In the genomic region with DNA sequence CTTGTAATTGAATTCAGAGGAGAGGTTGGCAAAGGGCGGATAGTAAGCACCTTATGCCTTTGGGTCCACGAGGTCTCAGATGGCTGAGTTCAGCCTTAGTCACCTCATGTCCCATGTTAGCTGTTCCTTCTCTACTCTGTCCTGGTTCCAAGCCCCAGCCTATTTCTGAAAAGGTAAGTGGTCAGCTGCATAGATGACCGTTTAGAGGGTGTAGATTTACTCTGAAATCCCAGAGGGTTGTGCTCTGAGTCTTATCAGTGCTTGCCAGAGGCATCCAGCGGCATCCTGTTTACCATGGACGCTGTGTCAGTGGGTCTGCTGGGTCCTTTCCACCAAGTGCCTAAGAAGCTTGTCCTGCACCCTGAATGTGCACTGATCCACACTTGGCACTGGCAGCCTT, we compare ENCODE assay signal across 1 cellular context.
A peak's percentile ranks its signal among the peaks of the same experiment; 100 is the strongest.
TF ChIP-seq lines count a peak whose summit lies in the region.

No MANE protein-coding gene starts in this region.

TF ChIP-seq in K562, 482 proteins besides CTCF, POLR2A, EP300 and RAD21 (continued from another document and continues in another):
- TF ChIP-seq CREB3L1 (IDR thresholded peaks at IDR 0.05; ENCODE audit: borderline replicate concordance, low read depth): 0 out of 2 replicates have a peak, but pooled peaks have one; percentile 34
- no peak for TF ChIP-seq RB1 (IDR thresholded peaks at IDR 0.05; ENCODE audit: low read depth)
- TF ChIP-seq ZNF436 (CRISPR knock-in tag; IDR thresholded peaks at IDR 0.05): no peak
- no peak for TF ChIP-seq ETS2 (tag; IDR thresholded peaks at IDR 0.05; ENCODE audit: borderline replicate concordance, poor library complexity, severe bottlenecking)
- no peak for TF ChIP-seq ZEB2 (IDR thresholded peaks at IDR 0.05)
- no peak for TF ChIP-seq ZNF717 (CRISPR knock-in tag; IDR thresholded peaks at IDR 0.05)
- TF ChIP-seq ZNF280A (IDR thresholded peaks at IDR 0.05; ENCODE audit: low read depth, partially characterized antibody): no peak
- TF ChIP-seq SP2 (IDR thresholded peaks at IDR 0.05; ENCODE audit: extremely low read depth, low read depth, low read length, poor library complexity, severe bottlenecking): no peak
- no peak for TF ChIP-seq ZBTB12 (CRISPR knock-in tag; IDR thresholded peaks at IDR 0.05)
- TF ChIP-seq CEBPG (CRISPR knock-in tag; IDR thresholded peaks at IDR 0.05): no peak
- TF ChIP-seq CEBPG (tag; conservative IDR thresholded peaks at IDR 0.05 in 1 of 2, IDR thresholded peaks at IDR 0.05 in 1 of 2): no peak
- TF ChIP-seq, protein P1, sequence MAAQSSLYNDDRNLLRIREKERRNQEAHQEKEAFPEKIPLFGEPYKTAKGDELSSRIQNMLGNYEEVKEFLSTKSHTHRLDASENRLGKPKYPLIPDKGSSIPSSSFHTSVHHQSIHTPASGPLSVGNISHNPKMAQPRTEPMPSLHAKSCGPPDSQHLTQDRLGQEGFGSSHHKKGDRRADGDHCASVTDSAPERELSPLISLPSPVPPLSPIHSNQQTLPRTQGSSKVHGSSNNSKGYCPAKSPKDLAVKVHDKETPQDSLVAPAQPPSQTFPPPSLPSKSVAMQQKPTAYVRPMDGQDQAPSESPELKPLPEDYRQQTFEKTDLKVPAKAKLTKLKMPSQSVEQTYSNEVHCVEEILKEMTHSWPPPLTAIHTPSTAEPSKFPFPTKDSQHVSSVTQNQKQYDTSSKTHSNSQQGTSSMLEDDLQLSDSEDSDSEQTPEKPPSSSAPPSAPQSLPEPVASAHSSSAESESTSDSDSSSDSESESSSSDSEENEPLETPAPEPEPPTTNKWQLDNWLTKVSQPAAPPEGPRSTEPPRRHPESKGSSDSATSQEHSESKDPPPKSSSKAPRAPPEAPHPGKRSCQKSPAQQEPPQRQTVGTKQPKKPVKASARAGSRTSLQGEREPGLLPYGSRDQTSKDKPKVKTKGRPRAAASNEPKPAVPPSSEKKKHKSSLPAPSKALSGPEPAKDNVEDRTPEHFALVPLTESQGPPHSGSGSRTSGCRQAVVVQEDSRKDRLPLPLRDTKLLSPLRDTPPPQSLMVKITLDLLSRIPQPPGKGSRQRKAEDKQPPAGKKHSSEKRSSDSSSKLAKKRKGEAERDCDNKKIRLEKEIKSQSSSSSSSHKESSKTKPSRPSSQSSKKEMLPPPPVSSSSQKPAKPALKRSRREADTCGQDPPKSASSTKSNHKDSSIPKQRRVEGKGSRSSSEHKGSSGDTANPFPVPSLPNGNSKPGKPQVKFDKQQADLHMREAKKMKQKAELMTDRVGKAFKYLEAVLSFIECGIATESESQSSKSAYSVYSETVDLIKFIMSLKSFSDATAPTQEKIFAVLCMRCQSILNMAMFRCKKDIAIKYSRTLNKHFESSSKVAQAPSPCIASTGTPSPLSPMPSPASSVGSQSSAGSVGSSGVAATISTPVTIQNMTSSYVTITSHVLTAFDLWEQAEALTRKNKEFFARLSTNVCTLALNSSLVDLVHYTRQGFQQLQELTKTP (IDR thresholded peaks at IDR 0.05; ENCODE audit: low read depth in 1 of 2, partially characterized antibody in 2 of 2): no peak
- no peak for TF ChIP-seq CGGBP1 (CRISPR knock-in tag; IDR thresholded peaks at IDR 0.05)
- TF ChIP-seq RBM15 (IDR thresholded peaks at IDR 0.05; ENCODE audit: insufficient read depth, low read length): no peak
- TF ChIP-seq CBFA2T3 (IDR thresholded peaks at IDR 0.05): peak; percentile 90
- TF ChIP-seq, protein P2, sequence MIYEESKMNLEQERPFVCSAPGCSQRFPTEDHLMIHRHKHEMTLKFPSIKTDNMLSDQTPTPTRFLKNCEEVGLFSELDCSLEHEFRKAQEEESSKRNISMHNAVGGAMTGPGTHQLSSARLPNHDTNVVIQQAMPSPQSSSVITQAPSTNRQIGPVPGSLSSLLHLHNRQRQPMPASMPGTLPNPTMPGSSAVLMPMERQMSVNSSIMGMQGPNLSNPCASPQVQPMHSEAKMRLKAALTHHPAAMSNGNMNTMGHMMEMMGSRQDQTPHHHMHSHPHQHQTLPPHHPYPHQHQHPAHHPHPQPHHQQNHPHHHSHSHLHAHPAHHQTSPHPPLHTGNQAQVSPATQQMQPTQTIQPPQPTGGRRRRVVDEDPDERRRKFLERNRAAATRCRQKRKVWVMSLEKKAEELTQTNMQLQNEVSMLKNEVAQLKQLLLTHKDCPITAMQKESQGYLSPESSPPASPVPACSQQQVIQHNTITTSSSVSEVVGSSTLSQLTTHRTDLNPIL (CRISPR knock-in tag; IDR thresholded peaks at IDR 0.05): no peak
- no peak for TF ChIP-seq ZNF324 (CRISPR knock-in tag; IDR thresholded peaks at IDR 0.05)
- no peak for TF ChIP-seq ZNF311 (CRISPR knock-in tag; IDR thresholded peaks at IDR 0.05)
- TF ChIP-seq TCF7L2 (IDR thresholded peaks at IDR 0.05; ENCODE audit: low read depth, low read length): no peak
- TF ChIP-seq PHF21A (IDR thresholded peaks at IDR 0.05; ENCODE audit: borderline replicate concordance, low read depth): no peak
- no peak for TF ChIP-seq XRCC5 (IDR thresholded peaks at IDR 0.05; ENCODE audit: low read depth, low read length)
- no peak for TF ChIP-seq NR4A1 (CRISPR knock-in tag; IDR thresholded peaks at IDR 0.05)
- no peak for TF ChIP-seq NR4A1 (tag; IDR thresholded peaks at IDR 0.05)
- TF ChIP-seq, protein P3, sequence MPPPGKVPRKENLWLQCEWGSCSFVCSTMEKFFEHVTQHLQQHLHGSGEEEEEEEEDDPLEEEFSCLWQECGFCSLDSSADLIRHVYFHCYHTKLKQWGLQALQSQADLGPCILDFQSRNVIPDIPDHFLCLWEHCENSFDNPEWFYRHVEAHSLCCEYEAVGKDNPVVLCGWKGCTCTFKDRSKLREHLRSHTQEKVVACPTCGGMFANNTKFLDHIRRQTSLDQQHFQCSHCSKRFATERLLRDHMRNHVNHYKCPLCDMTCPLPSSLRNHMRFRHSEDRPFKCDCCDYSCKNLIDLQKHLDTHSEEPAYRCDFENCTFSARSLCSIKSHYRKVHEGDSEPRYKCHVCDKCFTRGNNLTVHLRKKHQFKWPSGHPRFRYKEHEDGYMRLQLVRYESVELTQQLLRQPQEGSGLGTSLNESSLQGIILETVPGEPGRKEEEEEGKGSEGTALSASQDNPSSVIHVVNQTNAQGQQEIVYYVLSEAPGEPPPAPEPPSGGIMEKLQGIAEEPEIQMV (tag; conservative IDR thresholded peaks at IDR 0.05; ENCODE audit: low read depth): no peak
- TF ChIP-seq ZBTB8A (IDR thresholded peaks at IDR 0.05; ENCODE audit: partially characterized antibody): no peak
- TF ChIP-seq NCOA2 (IDR thresholded peaks at IDR 0.05; ENCODE audit: partially characterized antibody in 2 of 2): no peak
- TF ChIP-seq, protein P4, sequence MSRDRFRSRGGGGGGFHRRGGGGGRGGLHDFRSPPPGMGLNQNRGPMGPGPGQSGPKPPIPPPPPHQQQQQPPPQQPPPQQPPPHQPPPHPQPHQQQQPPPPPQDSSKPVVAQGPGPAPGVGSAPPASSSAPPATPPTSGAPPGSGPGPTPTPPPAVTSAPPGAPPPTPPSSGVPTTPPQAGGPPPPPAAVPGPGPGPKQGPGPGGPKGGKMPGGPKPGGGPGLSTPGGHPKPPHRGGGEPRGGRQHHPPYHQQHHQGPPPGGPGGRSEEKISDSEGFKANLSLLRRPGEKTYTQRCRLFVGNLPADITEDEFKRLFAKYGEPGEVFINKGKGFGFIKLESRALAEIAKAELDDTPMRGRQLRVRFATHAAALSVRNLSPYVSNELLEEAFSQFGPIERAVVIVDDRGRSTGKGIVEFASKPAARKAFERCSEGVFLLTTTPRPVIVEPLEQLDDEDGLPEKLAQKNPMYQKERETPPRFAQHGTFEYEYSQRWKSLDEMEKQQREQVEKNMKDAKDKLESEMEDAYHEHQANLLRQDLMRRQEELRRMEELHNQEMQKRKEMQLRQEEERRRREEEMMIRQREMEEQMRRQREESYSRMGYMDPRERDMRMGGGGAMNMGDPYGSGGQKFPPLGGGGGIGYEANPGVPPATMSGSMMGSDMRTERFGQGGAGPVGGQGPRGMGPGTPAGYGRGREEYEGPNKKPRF (IDR thresholded peaks at IDR 0.05; ENCODE audit: low read depth, low read length): no peak
- TF ChIP-seq MBD2 (IDR thresholded peaks at IDR 0.05; ENCODE audit: borderline replicate concordance, low read depth): no peak
- no peak for TF ChIP-seq ZNF76 (CRISPR knock-in tag; IDR thresholded peaks at IDR 0.05; ENCODE audit: borderline replicate concordance)
- TF ChIP-seq, protein P5, sequence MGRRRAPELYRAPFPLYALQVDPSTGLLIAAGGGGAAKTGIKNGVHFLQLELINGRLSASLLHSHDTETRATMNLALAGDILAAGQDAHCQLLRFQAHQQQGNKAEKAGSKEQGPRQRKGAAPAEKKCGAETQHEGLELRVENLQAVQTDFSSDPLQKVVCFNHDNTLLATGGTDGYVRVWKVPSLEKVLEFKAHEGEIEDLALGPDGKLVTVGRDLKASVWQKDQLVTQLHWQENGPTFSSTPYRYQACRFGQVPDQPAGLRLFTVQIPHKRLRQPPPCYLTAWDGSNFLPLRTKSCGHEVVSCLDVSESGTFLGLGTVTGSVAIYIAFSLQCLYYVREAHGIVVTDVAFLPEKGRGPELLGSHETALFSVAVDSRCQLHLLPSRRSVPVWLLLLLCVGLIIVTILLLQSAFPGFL (CRISPR knock-in tag; IDR thresholded peaks at IDR 0.05): no peak
- TF ChIP-seq, protein P6, sequence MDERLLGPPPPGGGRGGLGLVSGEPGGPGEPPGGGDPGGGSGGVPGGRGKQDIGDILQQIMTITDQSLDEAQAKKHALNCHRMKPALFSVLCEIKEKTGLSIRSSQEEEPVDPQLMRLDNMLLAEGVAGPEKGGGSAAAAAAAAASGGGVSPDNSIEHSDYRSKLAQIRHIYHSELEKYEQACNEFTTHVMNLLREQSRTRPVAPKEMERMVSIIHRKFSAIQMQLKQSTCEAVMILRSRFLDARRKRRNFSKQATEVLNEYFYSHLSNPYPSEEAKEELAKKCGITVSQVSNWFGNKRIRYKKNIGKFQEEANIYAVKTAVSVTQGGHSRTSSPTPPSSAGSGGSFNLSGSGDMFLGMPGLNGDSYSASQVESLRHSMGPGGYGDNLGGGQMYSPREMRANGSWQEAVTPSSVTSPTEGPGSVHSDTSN (CRISPR knock-in tag; IDR thresholded peaks at IDR 0.05; ENCODE audit: low read depth): no peak
- TF ChIP-seq, protein P6 (tag; conservative IDR thresholded peaks at IDR 0.05; ENCODE audit: low read depth): no peak
- peak; percentile 61 for TF ChIP-seq JUND (IDR thresholded peaks at IDR 0.05; ENCODE audit: borderline replicate concordance, low read depth, low read length)
- no peak for TF ChIP-seq JUND (tag; IDR thresholded peaks at IDR 0.05; ENCODE audit: borderline replicate concordance, low read depth, low read length)
- TF ChIP-seq CBX2 (IDR thresholded peaks at IDR 0.05; ENCODE audit: insufficient read depth, low read length, poor library complexity, severe bottlenecking): no peak
- no peak for TF ChIP-seq SNRNP70 (optimal IDR thresholded peaks at IDR 0.05; ENCODE audit: low read depth, low read length)
- TF ChIP-seq CBFA2T2 (conservative IDR thresholded peaks at IDR 0.05): peak; percentile 80
- TF ChIP-seq HES1 (IDR thresholded peaks at IDR 0.05; ENCODE audit: low read depth): no peak
- TF ChIP-seq LEF1 (IDR thresholded peaks at IDR 0.05): no peak; the same call in none of the 2 replicates
- TF ChIP-seq, protein P7, sequence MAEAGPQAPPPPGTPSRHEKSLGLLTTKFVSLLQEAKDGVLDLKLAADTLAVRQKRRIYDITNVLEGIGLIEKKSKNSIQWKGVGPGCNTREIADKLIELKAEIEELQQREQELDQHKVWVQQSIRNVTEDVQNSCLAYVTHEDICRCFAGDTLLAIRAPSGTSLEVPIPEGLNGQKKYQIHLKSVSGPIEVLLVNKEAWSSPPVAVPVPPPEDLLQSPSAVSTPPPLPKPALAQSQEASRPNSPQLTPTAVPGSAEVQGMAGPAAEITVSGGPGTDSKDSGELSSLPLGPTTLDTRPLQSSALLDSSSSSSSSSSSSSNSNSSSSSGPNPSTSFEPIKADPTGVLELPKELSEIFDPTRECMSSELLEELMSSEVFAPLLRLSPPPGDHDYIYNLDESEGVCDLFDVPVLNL (CRISPR knock-in tag; IDR thresholded peaks at IDR 0.05; ENCODE audit: low read depth): no peak
